Comparison of ENCODE assay signal across 8 cellular contexts in the genomic region with DNA sequence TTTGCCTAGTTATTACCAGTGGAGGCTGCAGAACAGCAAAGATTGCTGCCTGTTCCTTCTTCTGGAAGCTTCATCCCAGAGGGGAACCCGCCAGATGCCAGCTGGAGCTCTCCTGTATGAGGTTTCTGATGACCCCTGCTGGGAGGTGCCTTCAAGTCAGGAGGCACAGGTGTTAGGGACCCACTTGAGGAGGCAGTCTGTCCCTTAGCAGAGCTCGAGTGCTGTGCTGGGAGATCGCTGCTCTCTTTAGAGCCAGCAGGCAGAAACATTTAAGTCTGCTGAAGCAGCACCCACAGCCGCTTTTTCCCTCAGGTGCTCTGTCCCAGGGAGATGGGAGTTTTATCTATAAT.
DNase-seq lines count a peak whose midpoint lies in the region; ATAC-seq, FAIRE-seq and TF ChIP-seq lines count a peak whose summit lies in the region.
"Not testable (repeated sequence)": the region's sequence is repeated elsewhere in the genome, so short reads cannot be mapped to it uniquely, and the experiment has no call there.

No MANE protein-coding gene starts in this region.

- TF ChIP-seq RAD21 in A549 (conservative IDR thresholded peaks at IDR 0.05 in 1 of 2, IDR thresholded peaks at IDR 0.05 in 1 of 2) = not testable (repeated sequence)

- not testable (repeated sequence) for H3K23ac ChIP-seq in mesenchymal stem cell (ENCODE audit: low read length in 2 of 2); trophoblast cell (ENCODE audit: low read length)

- H3K4me3 Mint-ChIP-seq in WTC11 = peak overlapping the region; percentile 7; the same call in 1 of the 2 replicates

- POLR2A ChIA-PET in A549 (lab: Yijun Ruan, JAX) = not testable (repeated sequence)
- POLR2A ChIA-PET in WTC11 (lab: Charles Lee) = interaction anchor here (0.7 kb wide), 1 partner anchor 128 kb away, joined by 3 read pairs; no protein-coding TSS in a partner anchor

- DNase-seq in A549 (ENCODE audit: low read depth in 1 of 2, low spot score in 1 of 2) = peak in 1 of 2 experiments; percentile 4
- peak; percentile 3 for DNase-seq in Daoy (ENCODE audit: low read depth)
- peak; percentile 23 for DNase-seq in NCI-H510A (lab: John Stamatoyannopoulos, UW)
- DNase-seq in WTC11 (ENCODE audit: low spot score) = peak; percentile 16
- DNase-seq in mesenchymal stem cell, trophoblast cell: not testable (repeated sequence)

- H3K79me2 ChIP-seq in KMS-11 (ENCODE audit: insufficient read depth, low read depth); trophoblast cell (ENCODE audit: control insufficient read depth, insufficient read depth, low read length, poor library complexity): not testable (repeated sequence)

- H3K4me2 ChIP-seq in A549 = peak overlapping the region; percentile 74
- not testable (repeated sequence) for H3K4me2 ChIP-seq in KMS-11; mesenchymal stem cell (ENCODE audit: low read length, poor library complexity, severe bottlenecking); trophoblast cell (ENCODE audit: low read length)

- not testable (repeated sequence) for H3K27ac Mint-ChIP-seq in WTC11

- H4K20me1 ChIP-seq in KMS-11 (ENCODE audit: insufficient read depth) = not testable (repeated sequence)

- not testable (repeated sequence) for TF ChIP-seq CTCF in A549 (IDR thresholded peaks at IDR 0.05); KMS-11 (conservative IDR thresholded peaks at IDR 0.05; ENCODE audit: low read depth, low read length); WTC11 (IDR thresholded peaks at IDR 0.05)

- not testable (repeated sequence) for H3K9ac ChIP-seq in KMS-11; trophoblast cell (ENCODE audit: low read length)
- peak overlapping the region; percentile 38 for H3K9ac ChIP-seq in mesenchymal stem cell (ENCODE audit: low read length)

- not testable (repeated sequence) for H3K18ac ChIP-seq in mesenchymal stem cell (ENCODE audit: low read depth in 1 of 2, low read length in 2 of 2); trophoblast cell (ENCODE audit: low read length)

- H2BK15ac ChIP-seq in mesenchymal stem cell (ENCODE audit: low read depth, poor library complexity, severe bottlenecking) = not testable (repeated sequence)

- TF ChIP-seq EP300 in A549 (IDR thresholded peaks at IDR 0.05) = not testable (repeated sequence)

- not testable (repeated sequence) for H2BK120ac ChIP-seq in mesenchymal stem cell (ENCODE audit: low read depth, low read length); trophoblast cell (ENCODE audit: insufficient read depth, low read length, poor library complexity)

- H3K4me1 ChIP-seq in A549 = peaks cover 18% of the 10 kb centered on the region; the same call in 2 of the 3 replicates
- not testable (repeated sequence) for H3K4me1 ChIP-seq in KMS-11 (ENCODE audit: low read depth, poor library complexity, severe bottlenecking); mesenchymal stem cell (ENCODE audit: control insufficient read depth, insufficient read depth, low read depth, low read length)
- H3K4me1 ChIP-seq in trophoblast cell (ENCODE audit: control insufficient read depth in 1 of 2, insufficient read depth in 2 of 2, low read length in 2 of 2) = peaks cover 7 to 10% of the 10 kb centered on the region in 2 experiments

- H2BK12ac ChIP-seq in mesenchymal stem cell (ENCODE audit: low read length in 2 of 2) (peak overlapping the region in 1 of 2 experiments; percentile 54), trophoblast cell (ENCODE audit: low read length) (peak overlapping the region; percentile 50)

- H3K36me3 ChIP-seq in KMS-11 (ENCODE audit: insufficient read depth); mesenchymal stem cell (ENCODE audit: control insufficient read depth in 1 of 2, insufficient read depth in 2 of 2, low read depth in 1 of 2, low read length in 2 of 2); trophoblast cell (ENCODE audit: control insufficient read depth in 1 of 2, insufficient read depth in 2 of 2, low read length in 2 of 2): not testable (repeated sequence)

- not testable (repeated sequence) for H3K27me3 Mint-ChIP-seq in WTC11 (ENCODE audit: low read depth)

- not testable (repeated sequence) for H4K12ac ChIP-seq in trophoblast cell (ENCODE audit: low read depth, low read length)

- not testable (repeated sequence) for H2BK5ac ChIP-seq in mesenchymal stem cell (ENCODE audit: low read depth, low read length, poor library complexity, severe bottlenecking); trophoblast cell (ENCODE audit: low read depth, low read length, poor library complexity)

- peaks cover 17% of the 10 kb centered on the region for H3K4me1 Mint-ChIP-seq in WTC11

- WGBS in A549 (ENCODE audit: missing lambda C conversion rate) = 68% methylated on average over 4 of the region's 4 CpGs
- WGBS in mesenchymal stem cell = 71% methylated on average over 4 of the region's 4 CpGs
- no CpG with 5 or more reads among the region's 4 CpGs for WGBS in trophoblast cell (ENCODE audit: extremely low coverage, insufficient coverage, insufficient read length)

- peak in 1 of 2 experiments; percentile 64; a peak in 3 of 6 replicates for ATAC-seq in A549
- ATAC-seq in WTC11 = peak; percentile 20; the same call in 1 of the 2 replicates

- not testable (repeated sequence) for H3K27me3 ChIP-seq in KMS-11 (ENCODE audit: insufficient read depth, low read depth); mesenchymal stem cell (ENCODE audit: control insufficient read depth in 1 of 2, insufficient read depth in 1 of 2, low read length in 2 of 2); trophoblast cell (ENCODE audit: insufficient read depth, low read length)

- H2AFZ ChIP-seq in KMS-11 (ENCODE audit: low read depth) = peak overlapping the region; percentile 31; the same call in 1 of the 2 replicates
- not testable (repeated sequence) for H2AFZ ChIP-seq in mesenchymal stem cell (ENCODE audit: low read depth, low read length); trophoblast cell (ENCODE audit: insufficient read depth, low read length, poor library complexity)

- not testable (repeated sequence) for H3K4ac ChIP-seq in mesenchymal stem cell (ENCODE audit: low read depth in 1 of 2, low read length in 2 of 2); trophoblast cell (ENCODE audit: low read depth, low read length)

- H3K9me3 Mint-ChIP-seq in WTC11 = peaks cover 28% of the 10 kb centered on the region

- not testable (repeated sequence) for H3K79me1 ChIP-seq in mesenchymal stem cell (replicated peaks; ENCODE audit: low read length, poor library complexity, severe bottlenecking); trophoblast cell (ENCODE audit: low read length)

- not testable (repeated sequence) for TF ChIP-seq POLR2A in A549 (IDR thresholded peaks at IDR 0.05; ENCODE audit: low read length)

- H3K14ac ChIP-seq in mesenchymal stem cell (ENCODE audit: low read length in 2 of 2); trophoblast cell (ENCODE audit: low read length): not testable (repeated sequence)

- peaks cover 14% of the 10 kb centered on the region for H3K36me3 Mint-ChIP-seq in WTC11

- not testable (repeated sequence) for H3K4me3 ChIP-seq in A549; KMS-11 (IDR thresholded peaks at IDR 0.05; ENCODE audit: insufficient read depth, low read depth, low read length); mesenchymal stem cell (ENCODE audit: insufficient read depth in 1 of 2, low read depth in 1 of 2, low read length in 2 of 2); trophoblast cell (ENCODE audit: low read depth, low read length)
- 0 out of 2 replicates have a peak overlapping the region, but pooled peaks have one; percentile 1 for H3K4me3 ChIP-seq in iPS-18c (ENCODE audit: insufficient read depth, low read depth, low read length)

- CTCF ChIA-PET in A549 (lab: Yijun Ruan, JAX) (interaction anchor here (0.7 kb wide), 1 partner anchor 527 kb away, joined by 3 read pairs; no protein-coding TSS in a partner anchor), WTC11 (lab: Charles Lee) (interaction anchor here (1.2 to 2.3 kb wide), 2 partner anchors 20 to 128 kb away, joined by 3 to 9 read pairs; no protein-coding TSS in a partner anchor)

- H4K8ac ChIP-seq in mesenchymal stem cell (ENCODE audit: low read length) (peak overlapping the region; percentile 66), trophoblast cell (ENCODE audit: low read depth, low read length) (peak overlapping the region; percentile 66)

- not testable (repeated sequence) for FAIRE-seq in A549 (lab: Jason Lieb, UNC)

- not testable (repeated sequence) for H3K9me3 ChIP-seq in A549; iPS-18c (ENCODE audit: control insufficient read depth, insufficient read depth, low read length); mesenchymal stem cell (ENCODE audit: control insufficient read depth, low read length); trophoblast cell (ENCODE audit: insufficient read depth, low read depth, low read length)

- H4K91ac ChIP-seq in mesenchymal stem cell (ENCODE audit: low read length) = not testable (repeated sequence)
- H4K91ac ChIP-seq in trophoblast cell (ENCODE audit: low read depth, low read length) = peak overlapping the region; percentile 92

- not testable (repeated sequence) for H2AK5ac ChIP-seq in mesenchymal stem cell (ENCODE audit: low read length, severe bottlenecking); trophoblast cell (ENCODE audit: low read length)

- H3K27ac ChIP-seq in A549 (peak overlapping the region; percentile 35 to 85; a peak in 4 of 6 replicates), KMS-11 (peak overlapping the region; percentile 70)
- H3K27ac ChIP-seq in mesenchymal stem cell (ENCODE audit: low read length, poor library complexity, severe bottlenecking); trophoblast cell (ENCODE audit: low read depth, low read length): not testable (repeated sequence)
